ENCODE assay signal across 1 cellular context in genomic region chr4:89836897-89837384, GRCh38.
A peak's percentile ranks its signal among the peaks of the same experiment; 100 is the strongest.
TF ChIP-seq lines count a peak whose summit lies in the region.

Gene SNCA, minus strand, starts transcription at chr4:89837161. Its CDS starts 1,494 bp downstream, at chr4:89835667.

TF ChIP-seq in HEK293, 187 proteins besides CTCF, POLR2A, EP300 and RAD21 (continued from another document):
- TF ChIP-seq ZSCAN18 (tag by site-specific recombination; IDR thresholded peaks at IDR 0.05) (no peak), RBAK (tag by site-specific recombination; IDR thresholded peaks at IDR 0.05) (no peak), ZBTB7A (tag by site-specific recombination; IDR thresholded peaks at IDR 0.05; ENCODE audit: low read depth) (no peak), GLIS1 (tag by site-specific recombination; IDR thresholded peaks at IDR 0.05) (no peak), ZNF660 (tag by site-specific recombination; IDR thresholded peaks at IDR 0.05) (0 out of 2 replicates have a peak, but pooled peaks have one; percentile 30), ZNF148 (tag by site-specific recombination; IDR thresholded peaks at IDR 0.05; ENCODE audit: borderline replicate concordance) (no peak), REST (tag by site-specific recombination; IDR thresholded peaks at IDR 0.05) (0 out of 2 replicates have a peak, but pooled peaks have one; percentile 30), ZNF707 (tag by site-specific recombination; IDR thresholded peaks at IDR 0.05) (no peak), ZNF202 (tag by site-specific recombination; IDR thresholded peaks at IDR 0.05; ENCODE audit: borderline replicate concordance) (no peak), SETDB1 (IDR thresholded peaks at IDR 0.05; ENCODE audit: insufficient read length, low read length) (no peak), ZNF548 (tag by site-specific recombination; IDR thresholded peaks at IDR 0.05) (no peak), ZNF426 (tag by site-specific recombination; IDR thresholded peaks at IDR 0.05) (no peak), ZNF184 (tag by site-specific recombination; IDR thresholded peaks at IDR 0.05) (no peak), ZNF692 (tag by site-specific recombination; IDR thresholded peaks at IDR 0.05) (peak; percentile 56; the same call in 1 of the 2 replicates), FEZF1 (tag by site-specific recombination; IDR thresholded peaks at IDR 0.05) (no peak), ELK4 (IDR thresholded peaks at IDR 0.05; ENCODE audit: borderline replicate concordance, low read depth, low read length) (no peak), ZNF23 (tag by site-specific recombination; IDR thresholded peaks at IDR 0.05; ENCODE audit: borderline replicate concordance) (no peak), ZNF133 (tag by site-specific recombination; IDR thresholded peaks at IDR 0.05) (no peak), ZNF391 (tag by site-specific recombination; IDR thresholded peaks at IDR 0.05; ENCODE audit: borderline replicate concordance, low read depth) (no peak), SCRT2 (tag by site-specific recombination; IDR thresholded peaks at IDR 0.05) (no peak), ZNF311 (tag by site-specific recombination; IDR thresholded peaks at IDR 0.05; ENCODE audit: borderline replicate concordance) (no peak), ZNF514 (tag by site-specific recombination; IDR thresholded peaks at IDR 0.05) (no peak), ZNF629 (tag by site-specific recombination; IDR thresholded peaks at IDR 0.05) (no peak; the same call in 1 of the 2 replicates), ZNF449 (tag by site-specific recombination; IDR thresholded peaks at IDR 0.05) (no peak), PRDM10 (tag by site-specific recombination; IDR thresholded peaks at IDR 0.05) (peak; percentile 84), ZNF433 (tag by site-specific recombination; IDR thresholded peaks at IDR 0.05; ENCODE audit: low read depth) (no peak), ZNF2 (tag by site-specific recombination; IDR thresholded peaks at IDR 0.05) (0 out of 2 replicates have a peak, but pooled peaks have one; percentile 37), ZNF350 (tag by site-specific recombination; IDR thresholded peaks at IDR 0.05) (no peak), ZNF585B (tag by site-specific recombination; IDR thresholded peaks at IDR 0.05) (no peak), ZNF621 (tag by site-specific recombination; IDR thresholded peaks at IDR 0.05) (no peak), ZNF140 (tag by site-specific recombination; IDR thresholded peaks at IDR 0.05) (no peak), ZNF221 (tag by site-specific recombination; IDR thresholded peaks at IDR 0.05; ENCODE audit: borderline replicate concordance) (no peak), SP2 (tag by site-specific recombination; IDR thresholded peaks at IDR 0.05) (peak; percentile 73), HOXA7 (CRISPR knock-in tag; IDR thresholded peaks at IDR 0.05; ENCODE audit: borderline replicate concordance) (no peak), MZF1 (tag by site-specific recombination; IDR thresholded peaks at IDR 0.05; ENCODE audit: borderline replicate concordance) (no peak), ZNF354C (tag by site-specific recombination; IDR thresholded peaks at IDR 0.05; ENCODE audit: borderline replicate concordance, low read depth) (no peak), ZNF366 (tag by site-specific recombination; conservative IDR thresholded peaks at IDR 0.05) (peak; percentile 82; the same call in 1 of the 2 replicates), ZNF132 (tag by site-specific recombination; IDR thresholded peaks at IDR 0.05; ENCODE audit: borderline replicate concordance) (no peak), TCF7L2 (IDR thresholded peaks at IDR 0.05; ENCODE audit: borderline replicate concordance, low read depth, low read length) (no peak), SP7 (tag by site-specific recombination; IDR thresholded peaks at IDR 0.05) (peak; percentile 44; the same call in 1 of the 2 replicates), GFI1B (tag by site-specific recombination; IDR thresholded peaks at IDR 0.05) (no peak), ZNF555 (tag by site-specific recombination; conservative IDR thresholded peaks at IDR 0.05) (no peak), PATZ1 (tag by site-specific recombination; IDR thresholded peaks at IDR 0.05) (peak; percentile 76), ZNF211 (tag by site-specific recombination; IDR thresholded peaks at IDR 0.05; ENCODE audit: low read depth) (no peak), ZNF37A (tag by site-specific recombination; IDR thresholded peaks at IDR 0.05) (no peak), ZNF266 (tag by site-specific recombination; IDR thresholded peaks at IDR 0.05; ENCODE audit: low read depth) (no peak), ZNF248 (tag by site-specific recombination; IDR thresholded peaks at IDR 0.05) (no peak), HOXC10 (CRISPR knock-in tag; IDR thresholded peaks at IDR 0.05) (no peak)
